In the genomic region with DNA sequence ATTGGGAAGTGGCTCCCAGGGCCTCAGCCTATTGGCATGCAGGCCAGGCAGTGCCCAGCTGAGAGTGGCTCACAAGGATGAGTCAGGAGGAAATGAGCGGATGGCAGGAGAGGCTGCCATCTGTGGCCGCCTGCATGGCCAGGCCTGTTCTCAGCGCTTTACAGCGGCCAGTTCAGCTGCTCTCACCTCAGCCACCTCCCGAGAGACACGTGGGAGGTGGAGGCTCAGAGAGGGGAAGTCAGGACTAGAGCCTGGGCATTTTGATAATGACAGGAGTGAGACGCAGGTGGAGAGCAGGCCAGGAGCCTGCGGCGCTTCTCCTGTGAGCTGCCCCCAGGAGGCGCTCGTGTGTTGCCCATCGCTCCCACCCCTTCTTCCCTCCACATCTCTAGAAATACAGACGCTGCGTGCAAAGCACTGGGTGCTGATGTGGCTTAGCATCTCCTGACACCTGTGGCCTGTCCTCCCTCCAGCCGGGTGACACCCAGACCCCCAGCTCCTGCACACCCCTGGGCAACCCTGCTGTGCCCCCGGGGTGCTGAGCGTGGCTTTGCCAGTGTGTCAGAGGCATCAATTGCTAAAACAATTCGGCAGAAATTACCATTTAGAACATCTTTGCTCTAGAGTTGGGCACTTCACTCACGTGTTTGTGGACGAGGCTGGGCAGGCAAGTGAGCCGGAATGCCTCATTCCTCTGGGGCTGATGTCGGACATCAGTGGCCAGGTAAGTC, we compare ENCODE assay signal across 1 cellular context.
TF ChIP-seq lines count a peak whose summit lies in the region.

No MANE protein-coding gene starts in this region.

TF ChIP-seq in HEK293, 187 proteins besides CTCF, POLR2A, EP300 and RAD21:
- no peak for TF ChIP-seq ZNF274 (IDR thresholded peaks at IDR 0.05; ENCODE audit: low read length)
- no peak for TF ChIP-seq ZNF274 (tag by site-specific recombination; IDR thresholded peaks at IDR 0.05; ENCODE audit: borderline replicate concordance)
- TF ChIP-seq ZNF211 (tag by site-specific recombination; IDR thresholded peaks at IDR 0.05; ENCODE audit: low read depth): no peak
- TF ChIP-seq ZNF529 (tag by site-specific recombination; IDR thresholded peaks at IDR 0.05; ENCODE audit: insufficient replicate concordance): no peak
- TF ChIP-seq MEIS1 (CRISPR knock-in tag; IDR thresholded peaks at IDR 0.05; ENCODE audit: borderline replicate concordance): no peak
- TF ChIP-seq, protein P1, sequence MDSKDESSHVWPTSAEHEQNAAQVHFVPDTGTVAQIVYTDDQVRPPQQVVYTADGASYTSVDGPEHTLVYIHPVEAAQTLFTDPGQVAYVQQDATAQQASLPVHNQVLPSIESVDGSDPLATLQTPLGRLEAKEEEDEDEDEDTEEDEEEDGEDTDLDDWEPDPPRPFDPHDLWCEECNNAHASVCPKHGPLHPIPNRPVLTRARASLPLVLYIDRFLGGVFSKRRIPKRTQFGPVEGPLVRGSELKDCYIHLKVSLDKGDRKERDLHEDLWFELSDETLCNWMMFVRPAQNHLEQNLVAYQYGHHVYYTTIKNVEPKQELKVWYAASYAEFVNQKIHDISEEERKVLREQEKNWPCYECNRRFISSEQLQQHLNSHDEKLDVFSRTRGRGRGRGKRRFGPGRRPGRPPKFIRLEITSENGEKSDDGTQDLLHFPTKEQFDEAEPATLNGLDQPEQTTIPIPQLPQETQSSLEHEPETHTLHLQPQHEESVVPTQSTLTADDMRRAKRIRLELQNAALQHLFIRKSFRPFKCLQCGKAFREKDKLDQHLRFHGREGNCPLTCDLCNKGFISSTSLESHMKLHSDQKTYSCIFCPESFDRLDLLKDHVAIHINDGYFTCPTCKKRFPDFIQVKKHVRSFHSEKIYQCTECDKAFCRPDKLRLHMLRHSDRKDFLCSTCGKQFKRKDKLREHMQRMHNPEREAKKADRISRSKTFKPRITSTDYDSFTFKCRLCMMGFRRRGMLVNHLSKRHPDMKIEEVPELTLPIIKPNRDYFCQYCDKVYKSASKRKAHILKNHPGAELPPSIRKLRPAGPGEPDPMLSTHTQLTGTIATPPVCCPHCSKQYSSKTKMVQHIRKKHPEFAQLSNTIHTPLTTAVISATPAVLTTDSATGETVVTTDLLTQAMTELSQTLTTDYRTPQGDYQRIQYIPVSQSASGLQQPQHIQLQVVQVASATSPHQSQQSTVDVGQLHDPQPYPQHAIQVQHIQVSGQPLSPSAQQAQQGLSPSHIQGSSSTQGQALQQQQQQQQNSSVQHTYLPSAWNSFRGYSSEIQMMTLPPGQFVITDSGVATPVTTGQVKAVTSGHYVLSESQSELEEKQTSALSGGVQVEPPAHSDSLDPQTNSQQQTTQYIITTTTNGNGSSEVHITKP (tag by site-specific recombination; IDR thresholded peaks at IDR 0.05): no peak
- peak; percentile 91 for TF ChIP-seq SCRT1 (tag by site-specific recombination; IDR thresholded peaks at IDR 0.05; ENCODE audit: borderline replicate concordance)
- TF ChIP-seq ZNF366 (tag by site-specific recombination; conservative IDR thresholded peaks at IDR 0.05): peak; percentile 49; the same call in 1 of the 2 replicates
- TF ChIP-seq ZNF248 (tag by site-specific recombination; IDR thresholded peaks at IDR 0.05): no peak
- no peak for TF ChIP-seq ZNF571 (tag by site-specific recombination; IDR thresholded peaks at IDR 0.05)
- TF ChIP-seq, protein P2, sequence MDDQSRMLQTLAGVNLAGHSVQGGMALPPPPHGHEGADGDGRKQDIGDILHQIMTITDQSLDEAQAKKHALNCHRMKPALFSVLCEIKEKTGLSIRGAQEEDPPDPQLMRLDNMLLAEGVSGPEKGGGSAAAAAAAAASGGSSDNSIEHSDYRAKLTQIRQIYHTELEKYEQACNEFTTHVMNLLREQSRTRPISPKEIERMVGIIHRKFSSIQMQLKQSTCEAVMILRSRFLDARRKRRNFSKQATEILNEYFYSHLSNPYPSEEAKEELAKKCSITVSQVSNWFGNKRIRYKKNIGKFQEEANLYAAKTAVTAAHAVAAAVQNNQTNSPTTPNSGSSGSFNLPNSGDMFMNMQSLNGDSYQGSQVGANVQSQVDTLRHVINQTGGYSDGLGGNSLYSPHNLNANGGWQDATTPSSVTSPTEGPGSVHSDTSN (CRISPR knock-in tag; IDR thresholded peaks at IDR 0.05): no peak; the same call in 1 of the 2 replicates
- peak; percentile 35; the same call in 1 of the 2 replicates for TF ChIP-seq GLIS1 (tag by site-specific recombination; IDR thresholded peaks at IDR 0.05)
- TF ChIP-seq, protein P3, sequence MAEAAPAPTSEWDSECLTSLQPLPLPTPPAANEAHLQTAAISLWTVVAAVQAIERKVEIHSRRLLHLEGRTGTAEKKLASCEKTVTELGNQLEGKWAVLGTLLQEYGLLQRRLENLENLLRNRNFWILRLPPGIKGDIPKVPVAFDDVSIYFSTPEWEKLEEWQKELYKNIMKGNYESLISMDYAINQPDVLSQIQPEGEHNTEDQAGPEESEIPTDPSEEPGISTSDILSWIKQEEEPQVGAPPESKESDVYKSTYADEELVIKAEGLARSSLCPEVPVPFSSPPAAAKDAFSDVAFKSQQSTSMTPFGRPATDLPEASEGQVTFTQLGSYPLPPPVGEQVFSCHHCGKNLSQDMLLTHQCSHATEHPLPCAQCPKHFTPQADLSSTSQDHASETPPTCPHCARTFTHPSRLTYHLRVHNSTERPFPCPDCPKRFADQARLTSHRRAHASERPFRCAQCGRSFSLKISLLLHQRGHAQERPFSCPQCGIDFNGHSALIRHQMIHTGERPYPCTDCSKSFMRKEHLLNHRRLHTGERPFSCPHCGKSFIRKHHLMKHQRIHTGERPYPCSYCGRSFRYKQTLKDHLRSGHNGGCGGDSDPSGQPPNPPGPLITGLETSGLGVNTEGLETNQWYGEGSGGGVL (tag by site-specific recombination; IDR thresholded peaks at IDR 0.05): no peak
- TF ChIP-seq ZIC2 (tag by site-specific recombination; IDR thresholded peaks at IDR 0.05): peak; percentile 62
- no peak for TF ChIP-seq ZNF157 (tag by site-specific recombination; IDR thresholded peaks at IDR 0.05)
- TF ChIP-seq, protein P4, sequence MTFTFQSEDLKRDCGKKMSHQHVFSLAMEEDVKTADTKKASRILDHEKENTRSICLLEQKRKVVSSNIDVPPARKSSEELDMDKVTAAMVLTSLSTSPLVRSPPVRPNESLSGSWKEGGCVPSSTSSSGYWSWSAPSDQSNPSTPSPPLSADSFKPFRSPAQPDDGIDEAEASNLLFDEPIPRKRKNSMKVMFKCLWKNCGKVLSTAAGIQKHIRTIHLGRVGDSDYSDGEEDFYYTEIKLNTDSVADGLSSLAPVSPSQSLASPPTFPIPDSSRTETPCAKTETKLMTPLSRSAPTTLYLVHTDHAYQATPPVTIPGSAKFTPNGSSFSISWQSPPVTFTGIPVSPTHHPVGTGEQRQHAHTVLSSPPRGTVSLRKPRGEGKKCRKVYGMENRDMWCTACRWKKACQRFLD (tag by site-specific recombination; IDR thresholded peaks at IDR 0.05): no peak
- no peak for TF ChIP-seq ZNF302 (tag by site-specific recombination; IDR thresholded peaks at IDR 0.05; ENCODE audit: low read depth)
- TF ChIP-seq, protein P5, sequence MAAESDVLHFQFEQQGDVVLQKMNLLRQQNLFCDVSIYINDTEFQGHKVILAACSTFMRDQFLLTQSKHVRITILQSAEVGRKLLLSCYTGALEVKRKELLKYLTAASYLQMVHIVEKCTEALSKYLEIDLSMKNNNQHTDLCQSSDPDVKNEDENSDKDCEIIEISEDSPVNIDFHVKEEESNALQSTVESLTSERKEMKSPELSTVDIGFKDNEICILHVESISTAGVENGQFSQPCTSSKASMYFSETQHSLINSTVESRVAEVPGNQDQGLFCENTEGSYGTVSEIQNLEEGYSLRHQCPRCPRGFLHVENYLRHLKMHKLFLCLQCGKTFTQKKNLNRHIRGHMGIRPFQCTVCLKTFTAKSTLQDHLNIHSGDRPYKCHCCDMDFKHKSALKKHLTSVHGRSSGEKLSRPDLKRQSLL (tag by site-specific recombination; IDR thresholded peaks at IDR 0.05): no peak
- TF ChIP-seq, protein P6, sequence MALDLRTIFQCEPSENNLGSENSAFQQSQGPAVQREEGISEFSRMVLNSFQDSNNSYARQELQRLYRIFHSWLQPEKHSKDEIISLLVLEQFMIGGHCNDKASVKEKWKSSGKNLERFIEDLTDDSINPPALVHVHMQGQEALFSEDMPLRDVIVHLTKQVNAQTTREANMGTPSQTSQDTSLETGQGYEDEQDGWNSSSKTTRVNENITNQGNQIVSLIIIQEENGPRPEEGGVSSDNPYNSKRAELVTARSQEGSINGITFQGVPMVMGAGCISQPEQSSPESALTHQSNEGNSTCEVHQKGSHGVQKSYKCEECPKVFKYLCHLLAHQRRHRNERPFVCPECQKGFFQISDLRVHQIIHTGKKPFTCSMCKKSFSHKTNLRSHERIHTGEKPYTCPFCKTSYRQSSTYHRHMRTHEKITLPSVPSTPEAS (tag by site-specific recombination; IDR thresholded peaks at IDR 0.05): no peak
- peak; percentile 93 for TF ChIP-seq SCRT2 (tag by site-specific recombination; IDR thresholded peaks at IDR 0.05)
- no peak for TF ChIP-seq GLIS2 (tag by site-specific recombination; IDR thresholded peaks at IDR 0.05)
- TF ChIP-seq OSR2 (tag by site-specific recombination; IDR thresholded peaks at IDR 0.05): no peak
- TF ChIP-seq ZFHX2 (tag by site-specific recombination; conservative IDR thresholded peaks at IDR 0.05): peak; percentile 20
- TF ChIP-seq, protein P7, sequence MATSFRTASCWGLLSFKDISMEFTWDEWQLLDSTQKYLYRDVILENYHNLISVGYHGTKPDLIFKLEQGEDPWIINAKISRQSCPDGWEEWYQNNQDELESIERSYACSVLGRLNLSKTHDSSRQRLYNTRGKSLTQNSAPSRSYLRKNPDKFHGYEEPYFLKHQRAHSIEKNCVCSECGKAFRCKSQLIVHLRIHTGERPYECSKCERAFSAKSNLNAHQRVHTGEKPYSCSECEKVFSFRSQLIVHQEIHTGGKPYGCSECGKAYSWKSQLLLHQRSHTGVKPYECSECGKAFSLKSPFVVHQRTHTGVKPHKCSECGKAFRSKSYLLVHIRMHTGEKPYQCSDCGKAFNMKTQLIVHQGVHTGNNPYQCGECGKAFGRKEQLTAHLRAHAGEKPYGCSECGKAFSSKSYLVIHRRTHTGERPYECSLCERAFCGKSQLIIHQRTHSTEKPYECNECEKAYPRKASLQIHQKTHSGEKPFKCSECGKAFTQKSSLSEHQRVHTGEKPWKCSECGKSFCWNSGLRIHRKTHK (tag by site-specific recombination; IDR thresholded peaks at IDR 0.05): no peak
- TF ChIP-seq ZBTB7A (tag by site-specific recombination; IDR thresholded peaks at IDR 0.05; ENCODE audit: low read depth): no peak
- no peak for TF ChIP-seq SP7 (tag by site-specific recombination; IDR thresholded peaks at IDR 0.05)
- TF ChIP-seq ZNF654 (tag by site-specific recombination; IDR thresholded peaks at IDR 0.05; ENCODE audit: low read depth): peak; percentile 69
TF ChIP-seq in HEK293: peak in this region for 7.
